In genomic region chr15:55288006-55288717, GRCh38 we compare ENCODE assay signal across 9 cellular contexts. TPM values are rescaled to one million over a fixed set of nuclear protein-coding genes. Genes with fewer than 3 reads are reported as not detected.
DNase-seq lines count a peak whose midpoint lies in the region; ATAC-seq and TF ChIP-seq lines count a peak whose summit lies in the region.
"Had no signal": no experiment of that assay in that cellular context is flagged by ENCODE, and none has a peak within 500 bp of the region (broad histone marks: within the 10 kb centered on the region; RNA-seq: fewer than 3 reads in every experiment).

No MANE protein-coding gene starts in this region.

- H3K4me3 ChIP-seq in left ventricle myocardium inferior (peak overlapping the region; percentile 85), body of pancreas (peak overlapping the region in 1 of 2 donors; percentile 75), mucosa of rectum (ENCODE audit: low read length in 2 of 2) (peak overlapping the region; percentile 85 to 96)

- TF ChIP-seq CTCF in left ventricle myocardium inferior (IDR thresholded peaks at IDR 0.05; ENCODE audit: borderline replicate concordance) (no peak), body of pancreas (IDR thresholded peaks at IDR 0.05) (no peak)

- intact Hi-C loops in left ventricle myocardium inferior (cut with micrococcal nuclease) = no loop called here
- intact Hi-C loops in Right ventricle myocardium inferior (cut with DNase I) = no loop called here
- intact Hi-C loops in body of pancreas (cut with DNase I) = no loop called here

- H3K27me3 ChIP-seq in left ventricle myocardium inferior (ENCODE audit: low read depth) (no peaks in the 10 kb centered on the region), body of pancreas (no peaks in the 10 kb centered on the region), mucosa of rectum (ENCODE audit: control insufficient read depth in 2 of 2, insufficient read depth in 2 of 2, low read length in 2 of 2) (no peaks in the 10 kb centered on the region)

- no peak for ATAC-seq in Right ventricle myocardium inferior
- no peak for ATAC-seq in body of pancreas
- no peak for ATAC-seq in HG02642 (IDR thresholded peaks at IDR 0.05; ENCODE audit: poor library complexity, unreplicated experiment)
- no peak for ATAC-seq in GM21360 (IDR thresholded peaks at IDR 0.05; ENCODE audit: unreplicated experiment)
- ATAC-seq in HG02571 (IDR thresholded peaks at IDR 0.05; ENCODE audit: unreplicated experiment) = no peak

- no peak for DNase-seq in left ventricle myocardium inferior
- no peak for DNase-seq in Right ventricle myocardium inferior (ENCODE audit: missing footprints)
- DNase-seq in body of pancreas = no peak
- no peak for DNase-seq in NK-92 (lab: John Stamatoyannopoulos, UW; ENCODE audit: unreplicated experiment)
- DNase-seq: NCI-H1048 had no signal

- no peak overlapping the region for H3K9ac ChIP-seq in mucosa of rectum (ENCODE audit: low read depth in 1 of 2, low read length in 2 of 2)

- H3K27ac ChIP-seq in left ventricle myocardium inferior (replicated peaks) (no peak overlapping the region), body of pancreas (peak overlapping the region in 3 of 4 donors; percentile 71 to 95 (median 92)), mucosa of rectum (ENCODE audit: low read depth in 2 of 2, low read length in 2 of 2) (no peak overlapping the region)

- H3K4me1 ChIP-seq in left ventricle myocardium inferior (peaks cover 24% of the 10 kb centered on the region), body of pancreas (peaks cover 32% of the 10 kb centered on the region), mucosa of rectum (ENCODE audit: control insufficient read depth in 2 of 2, insufficient read depth in 2 of 2, low read length in 2 of 2) (peaks cover 7 to 11% of the 10 kb centered on the region in 2 donors)

- no peaks in the 10 kb centered on the region for H3K9me3 ChIP-seq in left ventricle myocardium inferior (replicated peaks)
- H3K9me3 ChIP-seq in body of pancreas = no peaks in the 10 kb centered on the region
- H3K9me3 ChIP-seq in mucosa of rectum (ENCODE audit: control insufficient read depth in 2 of 2, low read length in 2 of 2) = no peaks in the 10 kb centered on the region

- no peak for TF ChIP-seq POLR2A in body of pancreas (IDR thresholded peaks at IDR 0.05)

- 62 to 66% methylated on average over 8 of the region's 8 CpGs for WGBS in body of pancreas, 2 donors

- H3K36me3 ChIP-seq in left ventricle myocardium inferior (no peaks in the 10 kb centered on the region), body of pancreas (replicated peaks in 1 of 2; ENCODE audit: insufficient read depth in 1 of 2, low read depth in 2 of 2) (no peaks in the 10 kb centered on the region), mucosa of rectum (ENCODE audit: control insufficient read depth in 2 of 2, insufficient read depth in 2 of 2, low read length in 2 of 2) (no peaks in the 10 kb centered on the region)

RNA-seq across cellular contexts. Expression of gene RAB27A, which starts 1.5 kb away (rescaled TPM):
- total RNA-seq in left ventricle myocardium inferior (5.8 TPM), Right ventricle myocardium inferior (6.1 TPM), body of pancreas (1 to 10 TPM; 9.6 to 9.9 TPM)

RNA-seq across cellular contexts. Expression of gene PIGBOS1, which starts 30.8 kb away (rescaled TPM):
- 7.6 TPM for total RNA-seq in left ventricle myocardium inferior
- 7.0 TPM for total RNA-seq in Right ventricle myocardium inferior
- total RNA-seq in body of pancreas = 10 to 100 TPM; 11.2 to 16.1 TPM

RNA-seq across cellular contexts. Expression of gene PIGB, which starts 30.9 kb away (rescaled TPM):
- total RNA-seq in left ventricle myocardium inferior (2.8 TPM), Right ventricle myocardium inferior (3.2 TPM), body of pancreas (10 to 100 TPM in 1 of 2 donors, 1 to 10 TPM in 1; 9.1 to 17.1 TPM)

Comparison
In these comparisons a context has a peak if more than half of its experiments do, and no peak if none do; other contexts are left out.
1. H3K27ac ChIP-seq: peak in body of pancreas (3 of 4); none in left ventricle myocardium inferior (single experiment) and mucosa of rectum (0 of 2).